1 cellular context compared by ENCODE assay signal in genomic region chr21:43322805-43323204, GRCh38.
TF ChIP-seq lines count a peak whose summit lies in the region.

No MANE protein-coding gene starts in this region.

TF ChIP-seq in A549, 52 proteins besides CTCF, POLR2A, EP300 and RAD21 (continued from another document):
- TF ChIP-seq REST (IDR thresholded peaks at IDR 0.05) = peak; percentile 82
TF ChIP-seq in A549: peak in this region for 1.
